In genomic region chr10:94042001-94042813, GRCh38 we compare ENCODE assay signal across 1 cellular context.
TF ChIP-seq lines count a peak whose summit lies in the region.

No MANE protein-coding gene starts in this region.

TF ChIP-seq in IMR-90, 13 proteins besides CTCF, POLR2A, EP300 and RAD21 (continued from another document):
- TF ChIP-seq FOS (IDR thresholded peaks at IDR 0.05; ENCODE audit: low read depth, low read length): 0 out of 2 replicates have a peak, but pooled peaks have one; percentile 38
